Comparison of ENCODE assay signal across 12 cellular contexts in the genomic region with DNA sequence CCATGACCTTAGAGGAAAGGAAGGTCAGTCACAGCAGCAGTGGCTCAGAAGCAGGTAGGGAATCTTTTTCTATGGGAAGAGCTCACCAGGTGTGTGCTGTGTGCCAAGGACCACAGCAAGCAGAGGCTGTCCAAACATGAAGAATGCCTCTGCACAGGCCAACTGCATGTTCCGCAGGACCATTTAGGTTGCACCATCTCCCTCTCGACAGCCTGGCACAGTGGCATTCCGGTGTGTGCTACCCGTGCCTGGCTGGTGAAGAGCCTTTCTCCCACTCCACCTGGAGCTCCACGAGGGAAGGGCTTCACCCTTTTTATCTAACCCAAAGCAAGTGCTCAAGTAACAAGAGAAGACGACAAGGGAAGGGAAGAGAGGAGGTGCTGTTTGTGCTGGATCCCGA.
DNase-seq lines count a peak whose midpoint lies in the region; ATAC-seq and TF ChIP-seq lines count a peak whose summit lies in the region.
"Had no signal": no experiment of that assay in that cellular context is flagged by ENCODE, and none has a peak within 500 bp of the region (broad histone marks: within the 10 kb centered on the region; RNA-seq: fewer than 3 reads in every experiment).

No MANE protein-coding gene starts in this region.

- H3K27me3 ChIP-seq in adrenal gland (no peaks in the 10 kb centered on the region), gastroesophageal sphincter (no peaks in the 10 kb centered on the region), neutrophil (no peaks in the 10 kb centered on the region), uterus (no peaks in the 10 kb centered on the region)

- no peaks in the 10 kb centered on the region for H3K9me3 ChIP-seq in adrenal gland (replicated peaks in 1 of 3)
- H3K9me3 ChIP-seq in gastroesophageal sphincter = no peaks in the 10 kb centered on the region
- no peaks in the 10 kb centered on the region for H3K9me3 ChIP-seq in neutrophil
- H3K9me3 ChIP-seq in uterus = no peaks in the 10 kb centered on the region

- H3K27ac ChIP-seq in adrenal gland (peak overlapping the region in 3 of 5 donors; percentile 86 to 88 (median 88)), gastroesophageal sphincter (peak overlapping the region; percentile 96 to 98 (median 96)), neutrophil (peak overlapping the region; percentile 96), uterus (peak overlapping the region; percentile 80 to 90)

- TF ChIP-seq CTCF in adrenal gland (IDR thresholded peaks at IDR 0.05) = no peak
- no peak for TF ChIP-seq CTCF in gastroesophageal sphincter (IDR thresholded peaks at IDR 0.05)
- no peak for TF ChIP-seq CTCF in neutrophil (IDR thresholded peaks at IDR 0.05)
- no peak for TF ChIP-seq CTCF in uterus (IDR thresholded peaks at IDR 0.05)

- intact Hi-C loops in adrenal gland (cut with DNase I) = no loop called here
- intact Hi-C loops in uterus (cut with DNase I; ENCODE audit: low total_unique reads) = no loop called here

- no peak for TF ChIP-seq EP300 in gastroesophageal sphincter (IDR thresholded peaks at IDR 0.05)

- H3K4me3 ChIP-seq in adrenal gland (no peak overlapping the region), gastroesophageal sphincter (no peak overlapping the region), neutrophil (ENCODE audit: low read depth in 1 of 2, low read length in 1 of 2) (no peak overlapping the region), uterus (no peak overlapping the region)

- ATAC-seq in gastroesophageal sphincter (no peak), HG02852 (IDR thresholded peaks at IDR 0.05; ENCODE audit: unreplicated experiment) (no peak)
- ATAC-seq: naive thymus-derived CD4-positive, alpha-beta T cell had no signal

- peaks cover 57 to 79% of the 10 kb centered on the region in 2 donors for H3K4me1 ChIP-seq in adrenal gland (replicated peaks in 1 of 2)
- H3K4me1 ChIP-seq in gastroesophageal sphincter = peaks cover 46 to 98% (median 67%) of the 10 kb centered on the region in 3 donors
- peaks cover 60 to 62% of the 10 kb centered on the region in 2 experiments for H3K4me1 ChIP-seq in neutrophil (ENCODE audit: control insufficient read depth in 1 of 2, insufficient read depth in 1 of 2, low read depth in 1 of 2, low read length in 1 of 2)
- H3K4me1 ChIP-seq in uterus = peaks cover 27% of the 10 kb centered on the region in 2 donors

- DNase-seq in adrenal gland (no peak), uterus (no peak), GM19238 (ENCODE audit: insufficient read length, low spot score) (no peak), NCI-H526 (lab: John Stamatoyannopoulos, UW) (no peak)
- DNase-seq: activated CD8-positive, alpha-beta memory T cell treated with anti-CD3 and anti-CD28 coated beads, Interleukin-2, amount 50 U/mL, for 4 hours; naive thymus-derived CD4-positive, alpha-beta T cell; NCI-H1048; NCI-H2227 treated with DMSO at 0.1 percent for 48 hours; stimulated activated CD4-positive, alpha-beta T cell treated with anti-CD3 and anti-CD28 coated beads, Interleukin-15, amount 100 ng/mL, for 24 hours had no signal

- H3K36me3 ChIP-seq in adrenal gland (replicated peaks in 1 of 2) = no peaks in the 10 kb centered on the region
- H3K36me3 ChIP-seq in gastroesophageal sphincter = no peaks in the 10 kb centered on the region
- no peaks in the 10 kb centered on the region for H3K36me3 ChIP-seq in neutrophil
- H3K36me3 ChIP-seq in uterus = no peaks in the 10 kb centered on the region

- WGBS in adrenal gland, 4 donors = 73 to 80% (median 74%) methylated on average over 6 to 7 of the region's 7 CpGs
- WGBS in gastroesophageal sphincter (ENCODE audit: low coverage in 1 of 2), 2 donors = 82 to 90% methylated on average over 2 to 3 of the region's 7 CpGs

- TF ChIP-seq POLR2A in adrenal gland (IDR thresholded peaks at IDR 0.05) (no peak), gastroesophageal sphincter (IDR thresholded peaks at IDR 0.05) (no peak), uterus (IDR thresholded peaks at IDR 0.05) (no peak)
